10 cellular contexts compared by ENCODE assay signal in genomic region chr1:76402128-76402527, GRCh38.
"Had no signal": no experiment of that assay in that cellular context is flagged by ENCODE, and none has a peak within 500 bp of the region (broad histone marks: within the 10 kb centered on the region; RNA-seq: fewer than 3 reads in every experiment).

No MANE protein-coding gene starts in this region.

- H3K27ac ChIP-seq: GM23248, HL-60 had no signal

- H3K9me3 ChIP-seq: HAP-1 had no signal

- ATAC-seq: HCT116, HepG2, K562 had no signal

- H3K36me3 ChIP-seq: HAP-1 had no signal

- DNase-seq: GM23248, GOT3, H7, HFFc6, KG1 had no signal

- H3K4me3 Mint-ChIP-seq: HFFc6 had no signal

- H3K4me1 ChIP-seq: HAP-1 had no signal

- H3K27ac Mint-ChIP-seq: HFFc6 had no signal

- H3K4me3 ChIP-seq: GM23248, HAP-1, K562 had no signal
